ENCODE assay signal across 7 cellular contexts in the genomic region with DNA sequence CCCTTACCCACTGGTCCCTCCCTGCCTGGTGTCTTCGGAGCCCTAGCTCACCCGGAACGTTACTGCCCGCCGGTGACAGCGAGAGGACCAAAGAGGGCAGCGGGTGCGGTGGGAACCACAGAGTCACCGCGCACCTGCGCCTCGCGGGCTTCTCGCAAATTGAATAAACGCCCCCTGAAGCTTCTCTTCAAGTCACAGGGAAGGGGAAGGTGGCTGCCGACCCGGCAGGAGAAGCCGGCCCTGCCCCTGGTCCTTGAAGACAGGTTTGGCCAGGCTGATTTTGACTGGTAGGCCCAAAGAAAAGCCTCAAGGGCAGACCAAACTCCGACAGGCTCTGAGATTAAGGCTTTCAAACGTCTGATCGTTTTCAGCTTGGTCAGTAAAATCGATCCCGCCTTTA. TPM values are rescaled to one million over a fixed set of nuclear protein-coding genes. Genes with fewer than 3 reads are reported as not detected.
"Had no signal": no experiment of that assay in that cellular context is flagged by ENCODE, and none has a peak within 500 bp of the region (broad histone marks: within the 10 kb centered on the region; RNA-seq: fewer than 3 reads in every experiment).

No MANE protein-coding gene starts in this region.

RNA-seq across cellular contexts. Expression of gene PPIAL4C, which starts 21.8 kb away (rescaled TPM):
- total RNA-seq: HT-29, LHCN-M2, MCF 10A, OCI-LY7, PC-3, SK-MEL-5 had no signal
- polyA plus RNA-seq: SK-N-SH had no signal
